11 cellular contexts compared by ENCODE assay signal in genomic region chr3:11273945-11274344, GRCh38. TPM values are rescaled to one million over a fixed set of nuclear protein-coding genes. Genes with fewer than 3 reads are reported as not detected.
A peak's percentile ranks its signal among the peaks of the same experiment; 100 is the strongest.
DNase-seq lines count a peak whose midpoint lies in the region; ATAC-seq and TF ChIP-seq lines count a peak whose summit lies in the region.
"Had no signal": no experiment of that assay in that cellular context is flagged by ENCODE, and none has a peak within 500 bp of the region (broad histone marks: within the 10 kb centered on the region; RNA-seq: fewer than 3 reads in every experiment).

No MANE protein-coding gene starts in this region.

- no peak overlapping the region for H3K27ac ChIP-seq in testis

- no peaks in the 10 kb centered on the region for H3K9me3 ChIP-seq in testis

- peak overlapping the region; percentile 93 for H3K4me3 Mint-ChIP-seq in activated T-cell treated with anti-CD3 and anti-CD28 coated beads, Interleukin-2, amount 50 U/mL, for 24 hours
- H3K4me3 Mint-ChIP-seq in T-cell, result peak overlapping the region; percentile 92 to 95 (median 94)
- no peak overlapping the region for H3K4me3 Mint-ChIP-seq in activated CD4-positive, alpha-beta T cell treated with anti-CD3 and anti-CD28 coated beads, Interleukin-2, amount 10 ng/mL, durations not matched to agents 7 days and 5 days

- POLR2A ChIA-PET in T-cell (lab: Charles Lee), result interaction anchor here in 1 of 2 donors (0.7 kb wide), 1 partner anchor 12 kb away, joined by 3 read pairs; no protein-coding TSS in a partner anchor
- POLR2A ChIA-PET in activated CD4-positive, alpha-beta T cell treated with anti-CD3 and anti-CD28 coated beads, Interleukin-2, amount 10 ng/mL, durations not matched to agents 7 days and 5 days (lab: Charles Lee), result interaction anchor here (1.6 kb wide), 1 partner anchor 13 kb away, joined by 5 read pairs; no protein-coding TSS in a partner anchor

- H3K4me3 ChIP-seq in testis (no peak overlapping the region), H7 (ENCODE audit: insufficient read depth, low read depth, low read length) (no peak overlapping the region)

- intact Hi-C loops in testis (cut with DNase I; ENCODE audit: low total_unique reads), result no loop called here

- WGBS in testis, 2 donors, result 62 to 80% methylated on average over 6 of the region's 6 CpGs

- ATAC-seq in T-cell (replicated peaks in 1 of 4), result no peak

- peaks cover 65% of the 10 kb centered on the region for H3K36me3 Mint-ChIP-seq in activated T-cell treated with anti-CD3 and anti-CD28 coated beads, Interleukin-2, amount 50 U/mL, for 24 hours (ENCODE audit: low read depth)
- H3K36me3 Mint-ChIP-seq in T-cell, result peaks cover 39% of the 10 kb centered on the region
- H3K36me3 Mint-ChIP-seq in activated CD4-positive, alpha-beta T cell treated with anti-CD3 and anti-CD28 coated beads, Interleukin-2, amount 10 ng/mL, durations not matched to agents 7 days and 5 days (ENCODE audit: low read depth), result peaks cover 36% of the 10 kb centered on the region

- peak overlapping the region; percentile 97 for H3K27ac Mint-ChIP-seq in activated T-cell treated with anti-CD3 and anti-CD28 coated beads, Interleukin-2, amount 50 U/mL, for 24 hours
- no peak overlapping the region for H3K27ac Mint-ChIP-seq in T-cell
- H3K27ac Mint-ChIP-seq in activated CD4-positive, alpha-beta T cell treated with anti-CD3 and anti-CD28 coated beads, Interleukin-2, amount 10 ng/mL, durations not matched to agents 7 days and 5 days, result no peak overlapping the region

- no peak for TF ChIP-seq CTCF in testis (IDR thresholded peaks at IDR 0.05)

- no peak for DNase-seq in activated T-cell treated with anti-CD3 and anti-CD28 coated beads, Interleukin-2, amount 50 U/mL, for 24 hours
- DNase-seq in activated T-cell treated with anti-CD3 and anti-CD28 coated beads, Interleukin-2, amount 50 U/mL, for 48 hours, result no peak
- DNase-seq in T-cell (no peak), kidney tubule cell (ENCODE audit: low spot score) (peak; percentile 29), testis (peak; percentile 15), H7 (no peak), AG08395 (ENCODE audit: low spot score) (no peak)
- DNase-seq in activated CD4-positive, alpha-beta T cell treated with anti-CD3 and anti-CD28 coated beads, Interleukin-2, amount 10 ng/mL, durations not matched to agents 7 days and 5 days, result no peak
- DNase-seq: activated naive CD4-positive, alpha-beta T cell treated with Interleukin-2 at 50 U/mL for 16 hours; foreskin melanocyte; SHP77 treated with DMSO at 0.1 percent for 48 hours had no signal

- H3K27me3 Mint-ChIP-seq in activated T-cell treated with anti-CD3 and anti-CD28 coated beads, Interleukin-2, amount 50 U/mL, for 24 hours, result no peaks in the 10 kb centered on the region
- no peaks in the 10 kb centered on the region for H3K27me3 Mint-ChIP-seq in T-cell
- H3K27me3 Mint-ChIP-seq in activated CD4-positive, alpha-beta T cell treated with anti-CD3 and anti-CD28 coated beads, Interleukin-2, amount 10 ng/mL, durations not matched to agents 7 days and 5 days, result no peaks in the 10 kb centered on the region

- H3K36me3 ChIP-seq in testis (ENCODE audit: low read depth, missing control alignments) (no peaks in the 10 kb centered on the region), H7 (replicated peaks; ENCODE audit: control insufficient read depth, insufficient read depth, low read length) (no peaks in the 10 kb centered on the region)

- H3K4me1 ChIP-seq in testis, result peaks cover 7% of the 10 kb centered on the region

- CTCF ChIA-PET in T-cell (lab: Charles Lee), result no interaction called here
- CTCF ChIA-PET in activated CD4-positive, alpha-beta T cell treated with anti-CD3 and anti-CD28 coated beads, Interleukin-2, amount 10 ng/mL, durations not matched to agents 7 days and 5 days (lab: Charles Lee), result interaction anchor here (0.8 to 3.5 kb wide), 6 partner anchors 10 to 34 kb away, joined by 3 to 17 read pairs (median 6); no protein-coding TSS in a partner anchor

- no peaks in the 10 kb centered on the region for H3K27me3 ChIP-seq in testis
- H3K27me3 ChIP-seq in H7 (ENCODE audit: control insufficient read depth, insufficient read depth, low read length), result no peaks in the 10 kb centered on the region

- TF ChIP-seq POLR2A in testis (IDR thresholded peaks at IDR 0.05), result no peak

- peaks cover 5% of the 10 kb centered on the region for H3K9me3 Mint-ChIP-seq in activated T-cell treated with anti-CD3 and anti-CD28 coated beads, Interleukin-2, amount 50 U/mL, for 24 hours
- H3K9me3 Mint-ChIP-seq in T-cell, result peaks cover 0 to 9% (median 0%) of the 10 kb centered on the region in 3 donors
- peaks cover 10% of the 10 kb centered on the region for H3K9me3 Mint-ChIP-seq in activated CD4-positive, alpha-beta T cell treated with anti-CD3 and anti-CD28 coated beads, Interleukin-2, amount 10 ng/mL, durations not matched to agents 7 days and 5 days

- H3K4me1 Mint-ChIP-seq in activated T-cell treated with anti-CD3 and anti-CD28 coated beads, Interleukin-2, amount 50 U/mL, for 24 hours (ENCODE audit: low read depth), result peaks cover 63% of the 10 kb centered on the region
- peaks cover 53 to 61% (median 58%) of the 10 kb centered on the region in 3 donors for H3K4me1 Mint-ChIP-seq in T-cell
- H3K4me1 Mint-ChIP-seq in activated CD4-positive, alpha-beta T cell treated with anti-CD3 and anti-CD28 coated beads, Interleukin-2, amount 10 ng/mL, durations not matched to agents 7 days and 5 days, result peaks cover 54% of the 10 kb centered on the region

RNA-seq across cellular contexts. Expression of gene ATG7, which starts 1.7 kb away (rescaled TPM):
- 10 to 100 TPM; 29.0 to 39.3 (median 37.4) TPM for total RNA-seq in T-cell
- 10 to 100 TPM; 86.0 to 95.4 TPM for total RNA-seq in testis
- polyA plus RNA-seq in testis (ENCODE audit: insufficient read depth, low read depth, low replicate concordance), result 52.9 TPM
- total RNA-seq in H7 (2014; rRNA removed; shearing (Covaris generic)), result 21.7 and 35.2 TPM in 2 replicates
- total RNA-seq in activated CD4-positive, alpha-beta T cell treated with anti-CD3 and anti-CD28 coated beads, Interleukin-2, amount 10 ng/mL, durations not matched to agents 7 days and 5 days, result 10 to 100 TPM; 29.5 to 34.2 TPM

Comparison
In these comparisons a context has a peak if more than half of its experiments do, and no peak if none do; other contexts are left out.
1. DNase-seq: peak in kidney tubule cell (single experiment) and testis (single experiment); none in activated T-cell treated with anti-CD3 and anti-CD28 coated beads, Interleukin-2, amount 50 U/mL, for 24 hours (single experiment), activated T-cell treated with anti-CD3 and anti-CD28 coated beads, Interleukin-2, amount 50 U/mL, for 48 hours (0 of 2), T-cell (0 of 34), H7 (single experiment), activated CD4-positive, alpha-beta T cell treated with anti-CD3 and anti-CD28 coated beads, Interleukin-2, amount 10 ng/mL, durations not matched to agents 7 days and 5 days (single experiment) and AG08395 (single experiment).